In genomic region chr5:154967419-154968024, GRCh38 we compare ENCODE assay signal across 11 cellular contexts. TPM values are rescaled to one million over a fixed set of nuclear protein-coding genes. Genes with fewer than 3 reads are reported as not detected.
DNase-seq lines count a peak whose midpoint lies in the region; ATAC-seq, FAIRE-seq and TF ChIP-seq lines count a peak whose summit lies in the region.
"Had no signal": no experiment of that assay in that cellular context is flagged by ENCODE, and none has a peak within 500 bp of the region (broad histone marks: within the 10 kb centered on the region; RNA-seq: fewer than 3 reads in every experiment).

No MANE protein-coding gene starts in this region.

- no peak overlapping the region for H3K27ac Mint-ChIP-seq in activated T-helper 2 cell treated with anti-CD3 and anti-CD28 coated beads, Interferon-gamma antibody, Interleukin-2, Interleukin-4, amounts not matched to agents 10 μg/mL and 5 μg/mL and 100 μg/mL, durations not matched to agents 14 hours and 24 hours and 36 hours
- H3K27ac Mint-ChIP-seq: activated naive CD8-positive, alpha-beta T cell treated with anti-CD3 and anti-CD28 coated beads, Interleukin-2, amount 10 ng/mL, durations not matched to agents 7 days and 5 days had no signal

- FAIRE-seq in A204.1 (lab: Jason Lieb, UNC), result peak; percentile 76

- H3K27ac ChIP-seq in RWPE1, result no peak overlapping the region
- H3K27ac ChIP-seq: ovary had no signal

- H3K4me1 Mint-ChIP-seq in activated T-helper 2 cell treated with anti-CD3 and anti-CD28 coated beads, Interferon-gamma antibody, Interleukin-2, Interleukin-4, amounts not matched to agents 10 μg/mL and 5 μg/mL and 100 μg/mL, durations not matched to agents 14 hours and 24 hours and 36 hours (ENCODE audit: low read depth), result peaks cover 11% of the 10 kb centered on the region

- POLR2A ChIA-PET in RWPE1 (lab: Yijun Ruan, JAX; ENCODE audit: low non-redundant PET), result no interaction called here

- peak; percentile 34; the same call in 1 of the 2 replicates for TF ChIP-seq CTCF in GM12875 (IDR thresholded peaks at IDR 0.05; ENCODE audit: borderline replicate concordance, insufficient read depth, low read depth, low read length)
- peak; percentile 59 for TF ChIP-seq CTCF in RWPE1 (conservative IDR thresholded peaks at IDR 0.05; ENCODE audit: low read depth)

- intact Hi-C loops in left ventricle myocardium superior (cut with micrococcal nuclease), result loop anchor here (10.0 kb wide), 1 partner anchor 647 kb away; no protein-coding TSS in a partner anchor
- intact Hi-C loops in activated T-helper 2 cell treated with anti-CD3 and anti-CD28 coated beads, Interferon-gamma antibody, Interleukin-2, Interleukin-4, amounts not matched to agents 10 μg/mL and 5 μg/mL and 100 μg/mL, durations not matched to agents 14 hours and 24 hours and 36 hours (cut with micrococcal nuclease), result no loop called here

- DNase-seq in RWPE1 (ENCODE audit: low spot score), result peak; percentile 33
- no peak for DNase-seq in left ventricle myocardium superior
- DNase-seq in activated T-helper 2 cell treated with anti-CD3 and anti-CD28 coated beads, Interferon-gamma antibody, Interleukin-2, Interleukin-4, amounts not matched to agents 10 μg/mL and 5 μg/mL and 100 μg/mL, durations not matched to agents 14 hours and 24 hours and 36 hours (ENCODE audit: low spot score), result no peak
- DNase-seq in stimulated activated CD4-positive, alpha-beta T cell treated with anti-CD3 and anti-CD28 coated beads, Interleukin-4, amount 100 ng/mL, for 4 hours, result no peak
- DNase-seq: activated naive CD8-positive, alpha-beta T cell treated with anti-CD3 and anti-CD28 coated beads, Interleukin-2, amount 10 ng/mL, durations not matched to agents 7 days and 5 days; NCI-H1930; ovary had no signal

- H3K4me3 Mint-ChIP-seq in activated T-helper 2 cell treated with anti-CD3 and anti-CD28 coated beads, Interferon-gamma antibody, Interleukin-2, Interleukin-4, amounts not matched to agents 10 μg/mL and 5 μg/mL and 100 μg/mL, durations not matched to agents 14 hours and 24 hours and 36 hours (ENCODE audit: low read depth), result no peak overlapping the region
- H3K4me3 Mint-ChIP-seq: activated naive CD8-positive, alpha-beta T cell treated with anti-CD3 and anti-CD28 coated beads, Interleukin-2, amount 10 ng/mL, durations not matched to agents 7 days and 5 days had no signal

- H3K4me3 ChIP-seq in GM12875 (ENCODE audit: low read depth, low read length), result no peak overlapping the region
- H3K4me3 ChIP-seq: ovary had no signal

- no peaks in the 10 kb centered on the region for H3K27me3 Mint-ChIP-seq in activated T-helper 2 cell treated with anti-CD3 and anti-CD28 coated beads, Interferon-gamma antibody, Interleukin-2, Interleukin-4, amounts not matched to agents 10 μg/mL and 5 μg/mL and 100 μg/mL, durations not matched to agents 14 hours and 24 hours and 36 hours (ENCODE audit: low read depth)
- H3K27me3 Mint-ChIP-seq: activated naive CD8-positive, alpha-beta T cell treated with anti-CD3 and anti-CD28 coated beads, Interleukin-2, amount 10 ng/mL, durations not matched to agents 7 days and 5 days had no signal

- CTCF ChIA-PET in RWPE1 (lab: Yijun Ruan, JAX), result interaction anchor here (0.6 to 1.5 kb wide), 3 partner anchors 37 to 797 kb away, joined by 3 to 4 read pairs (median 3); no protein-coding TSS in a partner anchor

- ATAC-seq in left ventricle myocardium superior (peak; percentile 25), GM19452 (IDR thresholded peaks at IDR 0.05; ENCODE audit: unreplicated experiment) (no peak), GM21381 (IDR thresholded peaks at IDR 0.05; ENCODE audit: unreplicated experiment) (no peak)

- H3K9me3 Mint-ChIP-seq in activated T-helper 2 cell treated with anti-CD3 and anti-CD28 coated beads, Interferon-gamma antibody, Interleukin-2, Interleukin-4, amounts not matched to agents 10 μg/mL and 5 μg/mL and 100 μg/mL, durations not matched to agents 14 hours and 24 hours and 36 hours, result no peaks in the 10 kb centered on the region
- H3K9me3 Mint-ChIP-seq: activated naive CD8-positive, alpha-beta T cell treated with anti-CD3 and anti-CD28 coated beads, Interleukin-2, amount 10 ng/mL, durations not matched to agents 7 days and 5 days had no signal

- peaks cover 34% of the 10 kb centered on the region for H3K36me3 Mint-ChIP-seq in activated T-helper 2 cell treated with anti-CD3 and anti-CD28 coated beads, Interferon-gamma antibody, Interleukin-2, Interleukin-4, amounts not matched to agents 10 μg/mL and 5 μg/mL and 100 μg/mL, durations not matched to agents 14 hours and 24 hours and 36 hours (ENCODE audit: low read depth)

RNA-seq across cellular contexts. Expression of gene MRPL22, which starts 26.6 kb away (rescaled TPM):
- 79.1 TPM for total RNA-seq in left ventricle myocardium superior
- total RNA-seq in activated T-helper 2 cell treated with anti-CD3 and anti-CD28 coated beads, Interferon-gamma antibody, Interleukin-2, Interleukin-4, amounts not matched to agents 10 μg/mL and 5 μg/mL and 100 μg/mL, durations not matched to agents 14 hours and 24 hours and 36 hours, result 79.2 and 81.9 TPM in 2 replicates

RNA-seq across cellular contexts. Expression of gene GEMIN5, which starts 29.5 kb away (rescaled TPM):
- 14.9 TPM for total RNA-seq in left ventricle myocardium superior
- 33.9 and 36.7 TPM in 2 replicates for total RNA-seq in activated T-helper 2 cell treated with anti-CD3 and anti-CD28 coated beads, Interferon-gamma antibody, Interleukin-2, Interleukin-4, amounts not matched to agents 10 μg/mL and 5 μg/mL and 100 μg/mL, durations not matched to agents 14 hours and 24 hours and 36 hours

RNA-seq across cellular contexts. Expression of gene KIF4B, which starts 46.0 kb away (rescaled TPM):
- total RNA-seq in left ventricle myocardium superior, result 0.05 TPM
- total RNA-seq in activated T-helper 2 cell treated with anti-CD3 and anti-CD28 coated beads, Interferon-gamma antibody, Interleukin-2, Interleukin-4, amounts not matched to agents 10 μg/mL and 5 μg/mL and 100 μg/mL, durations not matched to agents 14 hours and 24 hours and 36 hours, result 0.07 TPM in 1 of 2 replicates, not detected in the other
- total RNA-seq: activated naive CD8-positive, alpha-beta T cell treated with anti-CD3 and anti-CD28 coated beads, Interleukin-2, amount 10 ng/mL, durations not matched to agents 7 days and 5 days had no signal
